1 cellular context compared by ENCODE assay signal in genomic region chr17:50177983-50178834, GRCh38.
TF ChIP-seq lines count a peak whose summit lies in the region.

No MANE protein-coding gene starts in this region.

TF ChIP-seq in K562, 482 proteins besides CTCF, POLR2A, EP300 and RAD21 (continued from another document and continues in another):
- TF ChIP-seq ZNF511 (CRISPR knock-in tag; IDR thresholded peaks at IDR 0.05) (0 out of 2 replicates have a peak, but pooled peaks have one; percentile 63), PHF20 (IDR thresholded peaks at IDR 0.05; ENCODE audit: partially characterized antibody) (no peak), ATF6 (CRISPR knock-in tag; IDR thresholded peaks at IDR 0.05) (no peak), SUPT5H (IDR thresholded peaks at IDR 0.05) (no peak), ATF1 (CRISPR knock-in tag; IDR thresholded peaks at IDR 0.05) (no peak), ATF1 (tag; IDR thresholded peaks at IDR 0.05) (0 out of 2 replicates have a peak, but pooled peaks have one; percentile 33), RBM34 (IDR thresholded peaks at IDR 0.05; ENCODE audit: borderline replicate concordance, insufficient read depth, low read length) (no peak), ZNF592 (IDR thresholded peaks at IDR 0.05) (no peak), TAF15 (IDR thresholded peaks at IDR 0.05; ENCODE audit: low read depth, low read length) (no peak), PML (IDR thresholded peaks at IDR 0.05; ENCODE audit: low read length) (no peak), ZFX (CRISPR knock-in tag; IDR thresholded peaks at IDR 0.05) (peak; percentile 53; the same call in 1 of the 2 replicates), SMAD4 (CRISPR knock-in tag; conservative IDR thresholded peaks at IDR 0.05) (peak; percentile 82), ZNF830 (CRISPR knock-in tag; IDR thresholded peaks at IDR 0.05) (no peak), ZNF445 (CRISPR knock-in tag; IDR thresholded peaks at IDR 0.05; ENCODE audit: low read depth) (no peak), WHSC1 (IDR thresholded peaks at IDR 0.05; ENCODE audit: low read length) (no peak), TSHZ1 (CRISPR knock-in tag; IDR thresholded peaks at IDR 0.05) (no peak), ZNF311 (CRISPR knock-in tag; IDR thresholded peaks at IDR 0.05) (no peak), THRAP3 (IDR thresholded peaks at IDR 0.05; ENCODE audit: borderline replicate concordance) (no peak), HCFC1 (IDR thresholded peaks at IDR 0.05; ENCODE audit: low read depth, low read length) (no peak), ZNF436 (CRISPR knock-in tag; IDR thresholded peaks at IDR 0.05) (no peak), CHD4 (IDR thresholded peaks at IDR 0.05; ENCODE audit: insufficient read depth, insufficient replicate concordance, low read depth, low read length, poor library complexity, severe bottlenecking) (no peak), EGR1 (conservative IDR thresholded peaks at IDR 0.05) (peak; percentile 68), NCOA2 (IDR thresholded peaks at IDR 0.05; ENCODE audit: partially characterized antibody in 2 of 2) (no peak), RBM17 (IDR thresholded peaks at IDR 0.05; ENCODE audit: borderline replicate concordance, low read depth, low read length) (no peak), POLR2G (IDR thresholded peaks at IDR 0.05; ENCODE audit: low read depth, low read length) (no peak), RB1 (IDR thresholded peaks at IDR 0.05; ENCODE audit: low read depth) (peak; percentile 40; the same call in 1 of the 2 replicates), ZNF133 (CRISPR knock-in tag; IDR thresholded peaks at IDR 0.05) (no peak), ELK1 (CRISPR knock-in tag; IDR thresholded peaks at IDR 0.05) (no peak), NELFE (IDR thresholded peaks at IDR 0.05; ENCODE audit: insufficient read depth, insufficient read length) (no peak), DDX20 (tag; IDR thresholded peaks at IDR 0.05; ENCODE audit: low read depth) (no peak), NFIC (IDR thresholded peaks at IDR 0.05) (no peak), KAT8 (IDR thresholded peaks at IDR 0.05; ENCODE audit: low read depth) (no peak), NFE2 (IDR thresholded peaks at IDR 0.05; ENCODE audit: low read depth) (no peak), HIVEP1 (CRISPR knock-in tag; IDR thresholded peaks at IDR 0.05) (no peak), HNRNPK (IDR thresholded peaks at IDR 0.05; ENCODE audit: low read depth, low read length, poor library complexity, severe bottlenecking) (no peak), ARID3A (IDR thresholded peaks at IDR 0.05; ENCODE audit: borderline replicate concordance, low read depth, low read length) (no peak), NR2C1 (IDR thresholded peaks at IDR 0.05) (no peak), NR2C1 (tag; IDR thresholded peaks at IDR 0.05) (no peak), MXI1 (IDR thresholded peaks at IDR 0.05; ENCODE audit: low read depth, low read length) (no peak), ZNF347 (CRISPR knock-in tag; IDR thresholded peaks at IDR 0.05; ENCODE audit: low read depth) (no peak), ZNF740 (CRISPR knock-in tag; IDR thresholded peaks at IDR 0.05) (peak; percentile 67; the same call in 1 of the 2 replicates), ZNF740 (tag; IDR thresholded peaks at IDR 0.05) (no peak), REST (CRISPR knock-in tag; IDR thresholded peaks at IDR 0.05; ENCODE audit: low read depth) (no peak), CBX3 (IDR thresholded peaks at IDR 0.05; ENCODE audit: borderline replicate concordance in 1 of 2, low read length in 2 of 2) (no peak), BMI1 (IDR thresholded peaks at IDR 0.05; ENCODE audit: low read length) (no peak), NBN (IDR thresholded peaks at IDR 0.05; ENCODE audit: low read depth) (no peak), KLF1 (tag; IDR thresholded peaks at IDR 0.05) (no peak), ZBTB49 (CRISPR knock-in tag; IDR thresholded peaks at IDR 0.05; ENCODE audit: borderline replicate concordance) (no peak), NFXL1 (CRISPR knock-in tag; IDR thresholded peaks at IDR 0.05) (no peak)
